ENCODE assay signal across 8 cellular contexts in genomic region chr1:155261401-155261887, GRCh38. TPM values are rescaled to one million over a fixed set of nuclear protein-coding genes. Genes with fewer than 3 reads are reported as not detected.
DNase-seq lines count a peak whose midpoint lies in the region; ATAC-seq, FAIRE-seq and TF ChIP-seq lines count a peak whose summit lies in the region.

No MANE protein-coding gene starts in this region.

- no peaks in the 10 kb centered on the region for H3K27me3 Mint-ChIP-seq in activated CD4-positive, alpha-beta T cell treated with anti-CD3 and anti-CD28 coated beads, Interleukin-2, amount 10 ng/mL, durations not matched to agents 24 days and 14 days

- peaks cover 18% of the 10 kb centered on the region for H3K4me1 ChIP-seq in KMS-11 (ENCODE audit: low read depth, poor library complexity, severe bottlenecking)
- H3K4me1 ChIP-seq in breast epithelium: peaks cover 5 to 9% of the 10 kb centered on the region in 2 donors
- peaks cover 13% of the 10 kb centered on the region for H3K4me1 ChIP-seq in mucosa of descending colon (ENCODE audit: low read depth)

- FAIRE-seq in H54 (lab: Jason Lieb, UNC): no peak

- TF ChIP-seq CTCF in KMS-11 (conservative IDR thresholded peaks at IDR 0.05; ENCODE audit: low read depth, low read length) (no peak), breast epithelium (IDR thresholded peaks at IDR 0.05) (no peak), mucosa of descending colon (IDR thresholded peaks at IDR 0.05) (no peak)

- H2AFZ ChIP-seq in KMS-11 (ENCODE audit: low read depth): peak overlapping the region; percentile 74

- no peaks in the 10 kb centered on the region for H3K9me3 Mint-ChIP-seq in activated CD4-positive, alpha-beta T cell treated with anti-CD3 and anti-CD28 coated beads, Interleukin-2, amount 10 ng/mL, durations not matched to agents 24 days and 14 days

- H4K20me1 ChIP-seq in KMS-11 (ENCODE audit: insufficient read depth): no peaks in the 10 kb centered on the region

- H3K27ac Mint-ChIP-seq in activated CD4-positive, alpha-beta T cell treated with anti-CD3 and anti-CD28 coated beads, Interleukin-2, amount 10 ng/mL, durations not matched to agents 24 days and 14 days: peak overlapping the region; percentile 91

- intact Hi-C loops in activated CD4-positive, alpha-beta T cell treated with anti-CD3 and anti-CD28 coated beads, Interleukin-2, amount 10 ng/mL, durations not matched to agents 24 days and 14 days (cut with micrococcal nuclease): loop anchor here (5.0 kb wide), 1 partner anchor 54 kb away; the partner anchor contains the start of genes MTX1 and THBS3
- intact Hi-C loops in breast epithelium (cut with DNase I; ENCODE audit: low total_unique reads): no loop called here
- intact Hi-C loops in mucosa of descending colon (cut with DNase I, micrococcal nuclease): no loop called here

- ATAC-seq in mucosa of descending colon (no peak), HG03469 (IDR thresholded peaks at IDR 0.05; ENCODE audit: unreplicated experiment) (no peak)

- H3K27me3 ChIP-seq in KMS-11 (ENCODE audit: insufficient read depth, low read depth) (no peaks in the 10 kb centered on the region), breast epithelium (no peaks in the 10 kb centered on the region)

- H3K9me3 ChIP-seq in breast epithelium: no peaks in the 10 kb centered on the region
- no peaks in the 10 kb centered on the region for H3K9me3 ChIP-seq in mucosa of descending colon

- peaks cover 18% of the 10 kb centered on the region; the same call in 1 of the 2 replicates for H3K36me3 ChIP-seq in KMS-11 (ENCODE audit: insufficient read depth)
- H3K36me3 ChIP-seq in breast epithelium: peaks cover 11% of the 10 kb centered on the region
- H3K36me3 ChIP-seq in mucosa of descending colon (ENCODE audit: low read depth): no peaks in the 10 kb centered on the region

- peak; percentile 78 for DNase-seq in activated CD4-positive, alpha-beta T cell treated with anti-CD3 and anti-CD28 coated beads, Interleukin-2, amount 10 ng/mL, durations not matched to agents 24 days and 14 days
- DNase-seq in activated CD4-positive, alpha-beta T cell treated with anti-CD3 and anti-CD28 coated beads, Interleukin-2, amount 50 U/mL, for 4 hours: no peak
- DNase-seq in breast epithelium (ENCODE audit: low spot score in 2 of 2) (no peak), mucosa of descending colon (peak in 2 of 3 donors; percentile 54 to 63), H54 (ENCODE audit: insufficient read length, low spot score) (no peak), NCI-H526 treated with DMSO at 0.1 percent for 48 hours (lab: John Stamatoyannopoulos, UW) (no peak)

- H3K4me2 ChIP-seq in KMS-11: peak overlapping the region; percentile 98

- H3K27ac ChIP-seq in KMS-11: peak overlapping the region; percentile 33; the same call in 1 of the 2 replicates
- peak overlapping the region; percentile 80 to 88 for H3K27ac ChIP-seq in breast epithelium

- H3K36me3 Mint-ChIP-seq in activated CD4-positive, alpha-beta T cell treated with anti-CD3 and anti-CD28 coated beads, Interleukin-2, amount 10 ng/mL, durations not matched to agents 24 days and 14 days (ENCODE audit: low read depth): peaks cover 79% of the 10 kb centered on the region

- H3K4me3 ChIP-seq in KMS-11 (IDR thresholded peaks at IDR 0.05; ENCODE audit: insufficient read depth, low read depth, low read length): peak overlapping the region; percentile 100
- H3K4me3 ChIP-seq in breast epithelium: peak overlapping the region; percentile 52 to 76 (median 76)
- H3K4me3 ChIP-seq in mucosa of descending colon: peak overlapping the region; percentile 62

- peak overlapping the region; percentile 96 for H3K4me3 Mint-ChIP-seq in activated CD4-positive, alpha-beta T cell treated with anti-CD3 and anti-CD28 coated beads, Interleukin-2, amount 10 ng/mL, durations not matched to agents 24 days and 14 days

- peaks cover 20% of the 10 kb centered on the region for H3K79me2 ChIP-seq in KMS-11 (ENCODE audit: insufficient read depth, low read depth)

- H3K4me1 Mint-ChIP-seq in activated CD4-positive, alpha-beta T cell treated with anti-CD3 and anti-CD28 coated beads, Interleukin-2, amount 10 ng/mL, durations not matched to agents 24 days and 14 days: peaks cover 30% of the 10 kb centered on the region

- H3K9ac ChIP-seq in KMS-11: peak overlapping the region; percentile 68

- TF ChIP-seq POLR2A in breast epithelium (IDR thresholded peaks at IDR 0.05): no peak
- no peak for TF ChIP-seq POLR2A in H54 (IDR thresholded peaks at IDR 0.05; ENCODE audit: low read depth, low read length)

RNA-seq across cellular contexts. Expression of gene SCAMP3, which starts 0.7 kb away (rescaled TPM):
- 152 and 158 TPM in 2 replicates for total RNA-seq in activated CD4-positive, alpha-beta T cell treated with anti-CD3 and anti-CD28 coated beads, Interleukin-2, amount 10 ng/mL, durations not matched to agents 24 days and 14 days
- total RNA-seq in breast epithelium: 10 to 100 TPM; 64.9 to 72.0 (median 68.3) TPM
- 10 to 100 TPM; 43.6 to 53.4 (median 46.8) TPM for total RNA-seq in mucosa of descending colon

RNA-seq across cellular contexts. Expression of gene ENTREP3, which starts 6.2 kb away (rescaled TPM):
- total RNA-seq in activated CD4-positive, alpha-beta T cell treated with anti-CD3 and anti-CD28 coated beads, Interleukin-2, amount 10 ng/mL, durations not matched to agents 24 days and 14 days: 45.1 and 46.2 TPM in 2 replicates
- total RNA-seq in breast epithelium (10 to 100 TPM in 2 of 3 donors, 1 to 10 TPM in 1; 8.2 to 12.1 (median 10.2) TPM), mucosa of descending colon (10 to 100 TPM; 16.9 to 42.6 (median 20.4) TPM)

RNA-seq across cellular contexts. Expression of gene CLK2, which starts 11.9 kb away (rescaled TPM):
- total RNA-seq in activated CD4-positive, alpha-beta T cell treated with anti-CD3 and anti-CD28 coated beads, Interleukin-2, amount 10 ng/mL, durations not matched to agents 24 days and 14 days: 86.2 and 90.6 TPM in 2 replicates
- 10 to 100 TPM; 29.1 to 53.4 (median 48.7) TPM for total RNA-seq in breast epithelium
- total RNA-seq in mucosa of descending colon: 10 to 100 TPM; 43.7 to 51.7 (median 47.8) TPM

RNA-seq across cellular contexts. Expression of gene HCN3, which starts 15.8 kb away (rescaled TPM):
- 3.2 and 3.8 TPM in 2 replicates for total RNA-seq in activated CD4-positive, alpha-beta T cell treated with anti-CD3 and anti-CD28 coated beads, Interleukin-2, amount 10 ng/mL, durations not matched to agents 24 days and 14 days
- total RNA-seq in breast epithelium (1 to 10 TPM; 1.3 to 2.3 (median 2.3) TPM), mucosa of descending colon (10 to 100 TPM; 10.3 to 15.6 (median 10.8) TPM)

RNA-seq across cellular contexts. Expression of gene PKLR, which starts 39.8 kb away (rescaled TPM):
- 0.09 TPM in 1 of 2 replicates, not detected in the other for total RNA-seq in activated CD4-positive, alpha-beta T cell treated with anti-CD3 and anti-CD28 coated beads, Interleukin-2, amount 10 ng/mL, durations not matched to agents 24 days and 14 days
- under 1 TPM in 1 of 3 donors, not detected in 2; 0.33 TPM for total RNA-seq in breast epithelium
- total RNA-seq in mucosa of descending colon: 1 to 10 TPM in 2 of 3 donors, under 1 TPM in 1; 0.63 to 2.0 (median 1.5) TPM

Comparison
In these comparisons a context has a peak if more than half of its experiments do, and no peak if none do; other contexts are left out.
1. DNase-seq: peak in activated CD4-positive, alpha-beta T cell treated with anti-CD3 and anti-CD28 coated beads, Interleukin-2, amount 10 ng/mL, durations not matched to agents 24 days and 14 days (single experiment) and mucosa of descending colon (2 of 3); none in activated CD4-positive, alpha-beta T cell treated with anti-CD3 and anti-CD28 coated beads, Interleukin-2, amount 50 U/mL, for 4 hours (0 of 2), breast epithelium (0 of 2), H54 (single experiment) and NCI-H526 treated with DMSO at 0.1 percent for 48 hours (single experiment).
2. Peak in every context shown above with its lines, with median percentiles within 50 percentile points of each other: H3K4me3 ChIP-seq.